In genomic region chr18:519019-519879, GRCh38 we compare ENCODE assay signal across 8 cellular contexts. TPM values are rescaled to one million over a fixed set of nuclear protein-coding genes. Genes with fewer than 3 reads are reported as not detected.
DNase-seq lines count a peak whose midpoint lies in the region; ATAC-seq and TF ChIP-seq lines count a peak whose summit lies in the region.

No MANE protein-coding gene starts in this region.

- H3K4me3 ChIP-seq in cardiac fibroblast (replicated peaks in 1 of 2; ENCODE audit: low read depth in 2 of 2, low read length in 2 of 2) = no peak overlapping the region

- ATAC-seq in HG03469 (IDR thresholded peaks at IDR 0.05; ENCODE audit: unreplicated experiment) = peak; percentile 81

- CTCF ChIA-PET in activated CD4-positive, alpha-beta T cell treated with anti-CD3 and anti-CD28 coated beads, Interleukin-2, amount 10 ng/mL, durations not matched to agents 7 days and 5 days (lab: Charles Lee) = no interaction called here

- peak overlapping the region; percentile 73 to 83 (median 82) for H3K27ac Mint-ChIP-seq in nephron
- no peak overlapping the region for H3K27ac Mint-ChIP-seq in activated CD4-positive, alpha-beta T cell treated with anti-CD3 and anti-CD28 coated beads, Interleukin-2, amount 10 ng/mL, durations not matched to agents 7 days and 5 days

- TF ChIP-seq CTCF in GM20000 (IDR thresholded peaks at IDR 0.05; ENCODE audit: extremely low read depth, missing control alignments) (no peak), cardiac fibroblast (IDR thresholded peaks at IDR 0.05; ENCODE audit: low read depth, low read length) (no peak), nephron (IDR thresholded peaks at IDR 0.05; ENCODE audit: unreplicated experiment in 3 of 3) (no peak)

- DNase-seq in EH (ENCODE audit: low read depth) (peak; percentile 70), GM20000 (ENCODE audit: low spot score) (peak; percentile 69), cardiac fibroblast (ENCODE audit: low read depth in 2 of 2) (peak; percentile 76 to 79), NCI-H524 treated with DMSO at 0.1 percent for 48 hours (lab: John Stamatoyannopoulos, UW) (no peak), cortex of kidney (lab: John Stamatoyannopoulos, UW) (no peak)
- DNase-seq in activated CD4-positive, alpha-beta T cell treated with anti-CD3 and anti-CD28 coated beads, Interleukin-2, amount 10 ng/mL, durations not matched to agents 7 days and 5 days = no peak

- H3K9me3 Mint-ChIP-seq in nephron = peaks cover 11% of the 10 kb centered on the region
- H3K9me3 Mint-ChIP-seq in activated CD4-positive, alpha-beta T cell treated with anti-CD3 and anti-CD28 coated beads, Interleukin-2, amount 10 ng/mL, durations not matched to agents 7 days and 5 days = peaks cover under 1% of the 10 kb centered on the region

- no peak overlapping the region for H3K4me3 Mint-ChIP-seq in nephron
- H3K4me3 Mint-ChIP-seq in activated CD4-positive, alpha-beta T cell treated with anti-CD3 and anti-CD28 coated beads, Interleukin-2, amount 10 ng/mL, durations not matched to agents 7 days and 5 days = no peak overlapping the region

- peaks cover 9% of the 10 kb centered on the region for H3K36me3 Mint-ChIP-seq in nephron (ENCODE audit: low read depth)
- no peaks in the 10 kb centered on the region for H3K36me3 Mint-ChIP-seq in activated CD4-positive, alpha-beta T cell treated with anti-CD3 and anti-CD28 coated beads, Interleukin-2, amount 10 ng/mL, durations not matched to agents 7 days and 5 days (ENCODE audit: low read depth)

- POLR2A ChIA-PET in activated CD4-positive, alpha-beta T cell treated with anti-CD3 and anti-CD28 coated beads, Interleukin-2, amount 10 ng/mL, durations not matched to agents 7 days and 5 days (lab: Charles Lee) = no interaction called here

- H3K27me3 Mint-ChIP-seq in nephron (ENCODE audit: low read depth) = no peaks in the 10 kb centered on the region
- no peaks in the 10 kb centered on the region for H3K27me3 Mint-ChIP-seq in activated CD4-positive, alpha-beta T cell treated with anti-CD3 and anti-CD28 coated beads, Interleukin-2, amount 10 ng/mL, durations not matched to agents 7 days and 5 days

- H3K4me1 Mint-ChIP-seq in nephron = peaks cover 39% of the 10 kb centered on the region
- H3K4me1 Mint-ChIP-seq in activated CD4-positive, alpha-beta T cell treated with anti-CD3 and anti-CD28 coated beads, Interleukin-2, amount 10 ng/mL, durations not matched to agents 7 days and 5 days = peaks cover 2% of the 10 kb centered on the region

RNA-seq across cellular contexts. Expression of gene COLEC12, which starts 18.7 kb away (rescaled TPM):
- total RNA-seq in activated CD4-positive, alpha-beta T cell treated with anti-CD3 and anti-CD28 coated beads, Interleukin-2, amount 10 ng/mL, durations not matched to agents 7 days and 5 days = not detected

Comparison
In these comparisons a context has a peak if more than half of its experiments do, and no peak if none do; other contexts are left out.
1. DNase-seq: peak in EH (single experiment), GM20000 (single experiment) and cardiac fibroblast (2 of 2); none in NCI-H524 treated with DMSO at 0.1 percent for 48 hours (single experiment), cortex of kidney (single experiment) and activated CD4-positive, alpha-beta T cell treated with anti-CD3 and anti-CD28 coated beads, Interleukin-2, amount 10 ng/mL, durations not matched to agents 7 days and 5 days (single experiment).